Comparison of ENCODE assay signal across 9 cellular contexts in genomic region chr7:97027427-97028234, GRCh38. TPM values are rescaled to one million over a fixed set of nuclear protein-coding genes. Genes with fewer than 3 reads are reported as not detected.
DNase-seq lines count a peak whose midpoint lies in the region; ATAC-seq, FAIRE-seq and TF ChIP-seq lines count a peak whose summit lies in the region.
"Had no signal": no experiment of that assay in that cellular context is flagged by ENCODE, and none has a peak within 500 bp of the region (broad histone marks: within the 10 kb centered on the region; RNA-seq: fewer than 3 reads in every experiment).

No MANE protein-coding gene starts in this region.

- peak overlapping the region; percentile 50 for H3K4me3 Mint-ChIP-seq in stimulated activated memory B cell treated with anti-CD40 and anti-IgM and Interleukin-4, amounts not matched to agents 10 μg/mL and 1 μg/mL and 100 μg/mL, for 72 hours

- H3K27me3 ChIP-seq in muscle layer of duodenum (ENCODE audit: low read depth, low read length): peaks cover 48% of the 10 kb centered on the region

- H3K27ac Mint-ChIP-seq in stimulated activated memory B cell treated with anti-CD40 and anti-IgM and Interleukin-4, amounts not matched to agents 10 μg/mL and 1 μg/mL and 100 μg/mL, for 72 hours: no peak overlapping the region

- H3K9me3 Mint-ChIP-seq in stimulated activated memory B cell treated with anti-CD40 and anti-IgM and Interleukin-4, amounts not matched to agents 10 μg/mL and 1 μg/mL and 100 μg/mL, for 72 hours: no peaks in the 10 kb centered on the region

- H3K4me1 ChIP-seq in muscle layer of duodenum (ENCODE audit: control insufficient read depth in 1 of 2, insufficient read depth in 2 of 2, low read length in 2 of 2): peaks cover 10 to 35% of the 10 kb centered on the region in 2 donors

- peak overlapping the region; percentile 49 for H3K4me3 ChIP-seq in epithelial cell of proximal tubule (ENCODE audit: low read depth, low read length)
- H3K4me3 ChIP-seq in muscle layer of duodenum (ENCODE audit: low read depth in 1 of 2, low read length in 2 of 2): peak overlapping the region; percentile 66 to 73

- no peak overlapping the region for H3K27ac ChIP-seq in muscle layer of duodenum (ENCODE audit: low read length)
- H3K27ac ChIP-seq: epithelial cell of prostate had no signal

- peaks cover 36% of the 10 kb centered on the region for H3K4me1 Mint-ChIP-seq in stimulated activated memory B cell treated with anti-CD40 and anti-IgM and Interleukin-4, amounts not matched to agents 10 μg/mL and 1 μg/mL and 100 μg/mL, for 72 hours

- no peaks in the 10 kb centered on the region for H3K9me3 ChIP-seq in muscle layer of duodenum (ENCODE audit: control insufficient read depth in 1 of 2, low read length in 2 of 2)

- ATAC-seq in HG03442 (IDR thresholded peaks at IDR 0.05; ENCODE audit: unreplicated experiment): peak; percentile 88
- ATAC-seq in stimulated activated memory B cell treated with anti-CD40 and anti-IgM and Interleukin-4, amounts not matched to agents 10 μg/mL and 1 μg/mL and 100 μg/mL, for 72 hours: peak; percentile 80

- FAIRE-seq in GM19239 (lab: Jason Lieb, UNC): peak; percentile 94

- no peaks in the 10 kb centered on the region for H3K36me3 Mint-ChIP-seq in stimulated activated memory B cell treated with anti-CD40 and anti-IgM and Interleukin-4, amounts not matched to agents 10 μg/mL and 1 μg/mL and 100 μg/mL, for 72 hours

- no peaks in the 10 kb centered on the region for H3K36me3 ChIP-seq in muscle layer of duodenum (ENCODE audit: control insufficient read depth in 1 of 2, insufficient read depth in 2 of 2, low read length in 2 of 2)

- TF ChIP-seq CTCF in epithelial cell of proximal tubule (conservative IDR thresholded peaks at IDR 0.05; ENCODE audit: low read depth, low read length): peak; percentile 98

- peaks cover 64% of the 10 kb centered on the region for H3K27me3 Mint-ChIP-seq in stimulated activated memory B cell treated with anti-CD40 and anti-IgM and Interleukin-4, amounts not matched to agents 10 μg/mL and 1 μg/mL and 100 μg/mL, for 72 hours

- peak; percentile 88 for DNase-seq in CD1c-positive myeloid dendritic cell (ENCODE audit: extremely low spot score)
- peak; percentile 71 for DNase-seq in GM19239 (ENCODE audit: insufficient read length, low spot score)
- peak; percentile 100 for DNase-seq in NOMO-1 treated with DMSO at 0.1 percent for 48 hours (lab: John Stamatoyannopoulos, UW; ENCODE audit: unreplicated experiment)
- peak; percentile 80 for DNase-seq in activated CD8-positive, alpha-beta memory T cell treated with anti-CD3 and anti-CD28 coated beads, Interleukin-2, amount 50 U/mL, for 48 hours
- DNase-seq in epithelial cell of proximal tubule (ENCODE audit: low read depth): no peak

RNA-seq across cellular contexts. Expression of gene DLX5, which starts 3.0 kb away (rescaled TPM):
- total RNA-seq in epithelial cell of proximal tubule: not detected in 2 replicates

RNA-seq across cellular contexts. Expression of gene DLX6, which starts 22.3 kb away (rescaled TPM):
- total RNA-seq in epithelial cell of proximal tubule: not detected in 2 replicates
